In the genomic region with DNA sequence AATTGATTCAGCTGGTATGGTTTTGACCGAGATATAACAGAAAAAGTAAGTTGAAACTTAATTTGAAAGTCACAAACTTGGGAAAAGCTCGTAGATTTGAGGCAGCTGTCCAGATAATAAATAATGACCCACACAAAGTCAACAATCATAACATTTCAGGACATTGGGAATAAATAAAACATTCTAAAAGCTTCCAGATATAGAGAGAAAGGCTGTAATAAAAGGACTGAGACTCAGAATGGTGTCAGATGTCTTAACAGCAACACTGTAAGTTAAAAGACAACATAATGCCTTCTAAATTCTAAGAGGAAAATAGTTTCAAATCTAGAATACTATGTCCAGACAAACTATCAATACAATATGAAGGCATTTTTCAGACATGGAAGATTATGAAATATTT, we compare ENCODE assay signal across 15 cellular contexts.
A peak's percentile ranks its signal among the peaks of the same experiment; 100 is the strongest.
DNase-seq lines count a peak whose midpoint lies in the region; ATAC-seq, FAIRE-seq and TF ChIP-seq lines count a peak whose summit lies in the region.
"Had no signal": no experiment of that assay in that cellular context is flagged by ENCODE, and none has a peak within 500 bp of the region (broad histone marks: within the 10 kb centered on the region; RNA-seq: fewer than 3 reads in every experiment).

No MANE protein-coding gene starts in this region.

- intact Hi-C loops in K562 (cut with micrococcal nuclease) (no loop called here), pancreas (cut with DNase I) (no loop called here)

- H3K4me3 ChIP-seq in K562: no peak overlapping the region
- H3K4me3 ChIP-seq in pancreas: no peak overlapping the region

- no peaks in the 10 kb centered on the region for H4K20me1 ChIP-seq in K562 (replicated peaks; ENCODE audit: control insufficient read depth, insufficient read depth, low read length)

- POLR2A ChIA-PET in K562 (lab: Yijun Ruan, JAX): no interaction called here

- no peaks in the 10 kb centered on the region for H3K27me3 ChIP-seq in K562 (ENCODE audit: control insufficient read depth in 2 of 2, insufficient read depth in 2 of 2, low read length in 2 of 2)
- H3K27me3 ChIP-seq in pancreas: no peaks in the 10 kb centered on the region
- H3K27me3 ChIP-seq: BE2C had no signal

- FAIRE-seq in GM18507 (lab: Jason Lieb, UNC): peak; percentile 18
- peak; percentile 32 for FAIRE-seq in K562 (lab: Jason Lieb, UNC)
- peak; percentile 39 for FAIRE-seq in pancreas (lab: Jason Lieb, UNC)
- FAIRE-seq: GM12891, H1 had no signal

- BruUV-seq in K562 (replicated peaks; lab: Mats Ljungman, UMichigan): no TSS peak

- H3K4me1 ChIP-seq in K562 (replicated peaks in 1 of 2; ENCODE audit: control insufficient read depth in 2 of 2, insufficient read depth in 2 of 2, low read length in 2 of 2) (no peaks in the 10 kb centered on the region), pancreas (peaks cover 5 to 15% (median 11%) of the 10 kb centered on the region in 3 donors)

- no peak overlapping the region for H3K4me2 ChIP-seq in K562 (ENCODE audit: insufficient read depth, low read length)

- DNase-seq in GM18507 (ENCODE audit: extremely low spot score, insufficient read length, low read depth) (no peak), K562 (ENCODE audit: extremely low read depth in 1 of 4, low spot score in 3 of 4) (no peak), pancreas (no peak), mucosa of gallbladder (ENCODE audit: low spot score) (no peak), SIG-M5 treated with dmso at 0.1 percent for 504 hours (lab: John Stamatoyannopoulos, UW; ENCODE audit: unreplicated experiment) (no peak), NCI-H1694 (lab: John Stamatoyannopoulos, UW) (no peak), NCI-H446 (lab: John Stamatoyannopoulos, UW) (no peak)
- DNase-seq: ACHN; BE2C; C1 segment of cervical spinal cord; CD4-positive, CD25-positive, alpha-beta regulatory T cell; CD8-positive, alpha-beta memory T cell; H9 had no signal

- TF ChIP-seq POLR2A in K562 (conservative IDR thresholded peaks at IDR 0.05): no peak

- H3K79me2 ChIP-seq in K562 (ENCODE audit: control insufficient read depth, insufficient read depth, low read length): peaks cover 33% of the 10 kb centered on the region

- ATAC-seq in K562: no peak
- ATAC-seq in pancreas: peak in 2 of 4 donors; percentile 35 to 50

- H3K27ac ChIP-seq in K562 (ENCODE audit: extremely low read depth, low read depth, low read length) (no peak overlapping the region), pancreas (peak overlapping the region in 1 of 4 donors; percentile 11)

- H3K9me1 ChIP-seq in K562 (ENCODE audit: control insufficient read depth, insufficient read depth, low read length): no peaks in the 10 kb centered on the region

- H2AFZ ChIP-seq in K562 (ENCODE audit: low read depth, low read length): no peak overlapping the region

- H3K36me3 ChIP-seq in K562 (ENCODE audit: control insufficient read depth, insufficient read depth, low read length) (peaks cover 18% of the 10 kb centered on the region), pancreas (peaks cover 0 to 2% (median 0%) of the 10 kb centered on the region in 3 donors)

- WGBS in K562 (ENCODE audit: insufficient coverage, low coverage, missing lambda C conversion rate): 86% methylated on average over 2 of the region's 2 CpGs
- 14 to 18% methylated on average over 2 of the region's 2 CpGs for WGBS in pancreas, 2 donors

- TF ChIP-seq CTCF in K562 (IDR thresholded peaks at IDR 0.05 in 2 of 3, conservative IDR thresholded peaks at IDR 0.05 in 1 of 3; ENCODE audit: insufficient read depth in 2 of 3, low read depth in 1 of 3, low read length in 3 of 3): no peak
- TF ChIP-seq CTCF in pancreas (IDR thresholded peaks at IDR 0.05): no peak

- in situ Hi-C loops in K562 (cut with MboI): no loop called here

- no peak for TF ChIP-seq RAD21 in K562 (CRISPR knock-in tag; conservative IDR thresholded peaks at IDR 0.05 in 1 of 2, IDR thresholded peaks at IDR 0.05 in 1 of 2)

- CTCF ChIA-PET in K562 (lab: Yijun Ruan, JAX; ENCODE audit: low intra/inter-chr PET ratio): no interaction called here

- H3K9ac ChIP-seq in K562 (ENCODE audit: insufficient read depth in 1 of 2, low read depth in 2 of 2, low read length in 2 of 2): no peak overlapping the region

- no peak for TF ChIP-seq EP300 in K562 (IDR thresholded peaks at IDR 0.05; ENCODE audit: low read length)

- no peaks in the 10 kb centered on the region for H3K9me3 ChIP-seq in K562 (replicated peaks; ENCODE audit: control insufficient read depth, insufficient read depth, low read depth, low read length)
- H3K9me3 ChIP-seq in pancreas: no peaks in the 10 kb centered on the region
- H3K9me3 ChIP-seq: BE2C had no signal

TF ChIP-seq in K562, 482 proteins besides CTCF, POLR2A, EP300 and RAD21:
- TF ChIP-seq, protein P1, sequence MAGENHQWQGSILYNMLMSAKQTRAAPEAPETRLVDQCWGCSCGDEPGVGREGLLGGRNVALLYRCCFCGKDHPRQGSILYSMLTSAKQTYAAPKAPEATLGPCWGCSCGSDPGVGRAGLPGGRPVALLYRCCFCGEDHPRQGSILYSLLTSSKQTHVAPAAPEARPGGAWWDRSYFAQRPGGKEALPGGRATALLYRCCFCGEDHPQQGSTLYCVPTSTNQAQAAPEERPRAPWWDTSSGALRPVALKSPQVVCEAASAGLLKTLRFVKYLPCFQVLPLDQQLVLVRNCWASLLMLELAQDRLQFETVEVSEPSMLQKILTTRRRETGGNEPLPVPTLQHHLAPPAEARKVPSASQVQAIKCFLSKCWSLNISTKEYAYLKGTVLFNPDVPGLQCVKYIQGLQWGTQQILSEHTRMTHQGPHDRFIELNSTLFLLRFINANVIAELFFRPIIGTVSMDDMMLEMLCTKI (IDR thresholded peaks at IDR 0.05; ENCODE audit: partially characterized antibody): no peak
- no peak for TF ChIP-seq ZNF282 (CRISPR knock-in tag; IDR thresholded peaks at IDR 0.05)
- no peak for TF ChIP-seq STAT5A (IDR thresholded peaks at IDR 0.05; ENCODE audit: borderline replicate concordance, low read length)
- TF ChIP-seq, protein P2, sequence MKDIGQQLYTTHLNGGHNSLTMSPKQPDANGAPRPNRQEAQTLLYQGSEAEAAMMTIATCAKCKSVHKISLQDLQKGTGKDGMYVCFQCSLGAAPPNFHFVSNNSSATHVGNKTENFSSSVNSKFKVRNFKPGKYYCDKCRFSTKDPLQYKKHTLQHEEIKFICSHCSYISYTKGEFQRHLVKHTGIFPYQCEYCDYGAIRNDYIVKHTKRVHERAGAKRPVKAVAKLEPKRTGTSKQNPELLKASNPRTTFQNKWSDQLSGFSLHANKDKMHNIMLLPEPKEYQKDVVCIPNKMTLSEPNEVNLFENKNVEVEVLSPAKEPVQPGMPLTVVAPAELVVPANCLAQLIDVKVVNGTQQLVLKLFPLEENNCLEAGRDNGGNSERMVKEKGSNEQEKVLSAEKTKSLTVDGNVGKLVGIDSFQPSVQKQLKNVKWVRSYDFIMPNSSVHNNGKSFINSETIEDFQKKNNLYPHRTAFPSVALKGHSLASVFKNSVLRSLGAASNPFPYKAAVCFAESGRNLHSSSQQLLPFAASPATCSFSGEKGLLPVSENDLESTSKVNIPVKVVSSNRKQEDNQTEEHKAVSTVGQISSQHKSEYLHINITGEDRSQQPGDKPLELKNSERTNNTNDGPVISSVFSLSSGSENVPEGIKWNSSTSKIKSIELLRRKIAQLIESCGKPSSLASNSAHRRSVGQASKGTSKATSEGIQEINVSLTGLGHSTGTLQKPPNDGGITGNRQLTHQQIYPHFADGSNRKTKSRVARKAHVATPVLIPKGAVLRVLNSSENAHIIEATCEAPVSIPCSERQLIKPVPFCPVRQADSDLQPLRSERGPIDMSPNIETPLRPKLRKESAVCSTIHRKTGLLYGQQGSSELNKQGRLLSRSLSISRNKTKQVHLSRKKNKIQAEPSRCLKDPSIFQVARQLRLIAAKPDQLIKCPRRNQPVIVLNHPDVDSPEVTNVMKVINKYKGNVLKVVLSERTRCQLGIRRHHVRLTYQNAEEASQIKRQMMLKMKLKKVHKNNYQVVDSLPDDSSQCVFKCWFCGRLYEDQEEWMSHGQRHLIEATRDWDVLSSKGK (CRISPR knock-in tag; IDR thresholded peaks at IDR 0.05): no peak
- no peak for TF ChIP-seq PYGO2 (tag; IDR thresholded peaks at IDR 0.05)
- no peak for TF ChIP-seq FOSL1 (tag; conservative IDR thresholded peaks at IDR 0.05)
- no peak for TF ChIP-seq MTF1 (CRISPR knock-in tag; IDR thresholded peaks at IDR 0.05; ENCODE audit: borderline replicate concordance)
- TF ChIP-seq BHLHE40 (IDR thresholded peaks at IDR 0.05; ENCODE audit: low read length): no peak
- no peak for TF ChIP-seq SIN3A (IDR thresholded peaks at IDR 0.05; ENCODE audit: borderline replicate concordance in 2 of 2, control insufficient read depth in 1 of 2, low read depth in 2 of 2, low read length in 2 of 2)
TF ChIP-seq in K562: peak in this region for 0.
